ENCODE assay signal across 7 cellular contexts in the genomic region with DNA sequence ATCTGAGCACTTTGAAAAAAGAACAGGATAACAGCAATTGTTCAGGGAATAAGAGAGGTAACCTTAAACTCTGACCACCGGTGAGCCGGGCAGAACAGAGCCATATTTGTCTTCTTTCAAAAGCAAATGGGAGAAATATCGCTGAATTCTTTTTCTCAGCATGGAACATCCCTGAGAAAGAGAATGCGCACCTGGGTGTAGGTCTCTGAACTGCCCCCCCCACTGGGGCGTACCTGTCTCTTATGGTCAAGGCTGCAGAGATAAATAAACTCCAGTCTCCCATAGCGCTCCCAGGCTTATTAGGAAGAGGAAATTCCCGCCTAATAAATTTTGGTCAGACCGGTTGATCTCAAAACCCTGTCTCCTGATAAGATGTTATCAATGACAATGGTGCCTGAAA. TPM values are rescaled to one million over a fixed set of nuclear protein-coding genes. Genes with fewer than 3 reads are reported as not detected.
"Had no signal": no experiment of that assay in that cellular context is flagged by ENCODE, and none has a peak within 500 bp of the region (broad histone marks: within the 10 kb centered on the region; RNA-seq: fewer than 3 reads in every experiment).

No MANE protein-coding gene starts in this region.

RNA-seq across cellular contexts. Expression of gene C22orf42, which starts 12.0 kb away (rescaled TPM):
- total RNA-seq: LHCN-M2, MCF 10A, PC-3, Peyer's patch, Right ventricle myocardium superior, SJSA1 had no signal
- polyA plus RNA-seq: SK-N-SH had no signal

RNA-seq across cellular contexts. Expression of gene RFPL2, which starts 57.7 kb away (rescaled TPM):
- total RNA-seq: LHCN-M2, MCF 10A, PC-3, Peyer's patch, Right ventricle myocardium superior, SJSA1 had no signal
